ENCODE assay signal across 2 cellular contexts in genomic region chr10:102935939-102936605, GRCh38.
TF ChIP-seq lines count a peak whose summit lies in the region.

No MANE protein-coding gene starts in this region.

TF ChIP-seq in GM23338, 12 proteins besides CTCF, POLR2A, EP300 and RAD21:
- TF ChIP-seq ZNF114 (CRISPR knock-in tag; IDR thresholded peaks at IDR 0.05) (no peak), POLR2AphosphoS5 (IDR thresholded peaks at IDR 0.05; ENCODE audit: low read depth) (no peak), NANOG (IDR thresholded peaks at IDR 0.05; ENCODE audit: borderline replicate concordance) (no peak), CREB1 (CRISPR knock-in tag; IDR thresholded peaks at IDR 0.05; ENCODE audit: low read depth) (no peak), ZNF331 (CRISPR knock-in tag; IDR thresholded peaks at IDR 0.05; ENCODE audit: low read depth) (no peak), EZH2phosphoT487 (IDR thresholded peaks at IDR 0.05; ENCODE audit: unreplicated experiment) (no peak), REST (IDR thresholded peaks at IDR 0.05; ENCODE audit: unreplicated experiment) (no peak)

TF ChIP-seq in GM12878, 131 proteins besides CTCF, POLR2A, EP300 and RAD21:
- no peak for TF ChIP-seq BACH1 (IDR thresholded peaks at IDR 0.05; ENCODE audit: borderline replicate concordance)
- TF ChIP-seq DPF2 (IDR thresholded peaks at IDR 0.05) = no peak
- no peak for TF ChIP-seq MYB (IDR thresholded peaks at IDR 0.05; ENCODE audit: borderline replicate concordance, low read depth, low read length)
- TF ChIP-seq HDAC2 (IDR thresholded peaks at IDR 0.05) = no peak
- no peak for TF ChIP-seq MTA3 (IDR thresholded peaks at IDR 0.05; ENCODE audit: borderline replicate concordance, low read length)
- TF ChIP-seq ESRRA (IDR thresholded peaks at IDR 0.05; ENCODE audit: low read length) = no peak
- TF ChIP-seq STAT3 (IDR thresholded peaks at IDR 0.05; ENCODE audit: low read depth, low read length) = no peak
- no peak for TF ChIP-seq NFYA (IDR thresholded peaks at IDR 0.05; ENCODE audit: borderline replicate concordance, low read depth, low read length)
- no peak for TF ChIP-seq SUPT20H (IDR thresholded peaks at IDR 0.05; ENCODE audit: borderline replicate concordance, control insufficient read depth, low read depth, low read length)
- TF ChIP-seq PAX5 (IDR thresholded peaks at IDR 0.05; ENCODE audit: borderline replicate concordance, low read depth, low read length) = no peak
- TF ChIP-seq ZNF24 (IDR thresholded peaks at IDR 0.05) = no peak
- no peak for TF ChIP-seq ZNF384 (IDR thresholded peaks at IDR 0.05; ENCODE audit: borderline replicate concordance, low read depth, low read length)
- TF ChIP-seq, protein P1, sequence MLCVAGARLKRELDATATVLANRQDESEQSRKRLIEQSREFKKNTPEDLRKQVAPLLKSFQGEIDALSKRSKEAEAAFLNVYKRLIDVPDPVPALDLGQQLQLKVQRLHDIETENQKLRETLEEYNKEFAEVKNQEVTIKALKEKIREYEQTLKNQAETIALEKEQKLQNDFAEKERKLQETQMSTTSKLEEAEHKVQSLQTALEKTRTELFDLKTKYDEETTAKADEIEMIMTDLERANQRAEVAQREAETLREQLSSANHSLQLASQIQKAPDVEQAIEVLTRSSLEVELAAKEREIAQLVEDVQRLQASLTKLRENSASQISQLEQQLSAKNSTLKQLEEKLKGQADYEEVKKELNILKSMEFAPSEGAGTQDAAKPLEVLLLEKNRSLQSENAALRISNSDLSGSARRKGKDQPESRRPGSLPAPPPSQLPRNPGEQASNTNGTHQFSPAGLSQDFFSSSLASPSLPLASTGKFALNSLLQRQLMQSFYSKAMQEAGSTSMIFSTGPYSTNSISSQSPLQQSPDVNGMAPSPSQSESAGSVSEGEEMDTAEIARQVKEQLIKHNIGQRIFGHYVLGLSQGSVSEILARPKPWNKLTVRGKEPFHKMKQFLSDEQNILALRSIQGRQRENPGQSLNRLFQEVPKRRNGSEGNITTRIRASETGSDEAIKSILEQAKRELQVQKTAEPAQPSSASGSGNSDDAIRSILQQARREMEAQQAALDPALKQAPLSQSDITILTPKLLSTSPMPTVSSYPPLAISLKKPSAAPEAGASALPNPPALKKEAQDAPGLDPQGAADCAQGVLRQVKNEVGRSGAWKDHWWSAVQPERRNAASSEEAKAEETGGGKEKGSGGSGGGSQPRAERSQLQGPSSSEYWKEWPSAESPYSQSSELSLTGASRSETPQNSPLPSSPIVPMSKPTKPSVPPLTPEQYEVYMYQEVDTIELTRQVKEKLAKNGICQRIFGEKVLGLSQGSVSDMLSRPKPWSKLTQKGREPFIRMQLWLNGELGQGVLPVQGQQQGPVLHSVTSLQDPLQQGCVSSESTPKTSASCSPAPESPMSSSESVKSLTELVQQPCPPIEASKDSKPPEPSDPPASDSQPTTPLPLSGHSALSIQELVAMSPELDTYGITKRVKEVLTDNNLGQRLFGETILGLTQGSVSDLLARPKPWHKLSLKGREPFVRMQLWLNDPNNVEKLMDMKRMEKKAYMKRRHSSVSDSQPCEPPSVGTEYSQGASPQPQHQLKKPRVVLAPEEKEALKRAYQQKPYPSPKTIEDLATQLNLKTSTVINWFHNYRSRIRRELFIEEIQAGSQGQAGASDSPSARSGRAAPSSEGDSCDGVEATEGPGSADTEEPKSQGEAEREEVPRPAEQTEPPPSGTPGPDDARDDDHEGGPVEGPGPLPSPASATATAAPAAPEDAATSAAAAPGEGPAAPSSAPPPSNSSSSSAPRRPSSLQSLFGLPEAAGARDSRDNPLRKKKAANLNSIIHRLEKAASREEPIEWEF (IDR thresholded peaks at IDR 0.05; ENCODE audit: insufficient replicate concordance, low read depth, low read length) = no peak
- TF ChIP-seq SUZ12 (IDR thresholded peaks at IDR 0.05; ENCODE audit: unreplicated experiment) = no peak
- no peak for TF ChIP-seq SP1 (IDR thresholded peaks at IDR 0.05; ENCODE audit: low read depth, low read length)
- TF ChIP-seq, protein P2, sequence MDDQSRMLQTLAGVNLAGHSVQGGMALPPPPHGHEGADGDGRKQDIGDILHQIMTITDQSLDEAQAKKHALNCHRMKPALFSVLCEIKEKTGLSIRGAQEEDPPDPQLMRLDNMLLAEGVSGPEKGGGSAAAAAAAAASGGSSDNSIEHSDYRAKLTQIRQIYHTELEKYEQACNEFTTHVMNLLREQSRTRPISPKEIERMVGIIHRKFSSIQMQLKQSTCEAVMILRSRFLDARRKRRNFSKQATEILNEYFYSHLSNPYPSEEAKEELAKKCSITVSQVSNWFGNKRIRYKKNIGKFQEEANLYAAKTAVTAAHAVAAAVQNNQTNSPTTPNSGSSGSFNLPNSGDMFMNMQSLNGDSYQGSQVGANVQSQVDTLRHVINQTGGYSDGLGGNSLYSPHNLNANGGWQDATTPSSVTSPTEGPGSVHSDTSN (IDR thresholded peaks at IDR 0.05; ENCODE audit: insufficient replicate concordance, low read depth, low read length) = no peak
